1 cellular context compared by ENCODE assay signal in genomic region chr19:37654118-37654517, GRCh38.
TF ChIP-seq lines count a peak whose summit lies in the region.

No MANE protein-coding gene starts in this region.

TF ChIP-seq in neural cell, 6 proteins besides CTCF, POLR2A, EP300 and RAD21 (continued from another document):
- TF ChIP-seq REST (IDR thresholded peaks at IDR 0.05; ENCODE audit: borderline replicate concordance): no peak
